ENCODE assay signal across 19 cellular contexts in the genomic region with DNA sequence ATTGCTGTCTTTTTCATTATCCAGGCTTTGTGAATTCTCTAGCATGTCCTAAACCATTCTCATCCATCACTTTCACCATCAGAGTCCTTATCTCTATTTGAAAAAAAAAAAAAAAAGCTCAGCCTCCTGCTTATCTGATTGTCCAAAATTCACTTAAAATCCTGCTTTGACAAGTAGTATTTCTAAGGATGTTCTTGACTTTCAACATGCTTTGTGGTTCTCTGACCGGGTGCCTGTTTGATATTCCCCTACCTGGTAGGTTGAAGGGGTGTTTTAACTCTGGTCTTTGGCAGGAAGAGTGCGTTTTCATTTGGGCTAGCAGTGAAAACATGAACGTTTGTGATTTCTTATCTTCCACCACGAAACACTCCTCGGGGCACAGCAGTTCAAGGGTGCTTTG. TPM values are rescaled to one million over a fixed set of nuclear protein-coding genes. Genes with fewer than 3 reads are reported as not detected.
DNase-seq lines count a peak whose midpoint lies in the region; ATAC-seq and TF ChIP-seq lines count a peak whose summit lies in the region.
"Had no signal": no experiment of that assay in that cellular context is flagged by ENCODE, and none has a peak within 500 bp of the region (broad histone marks: within the 10 kb centered on the region; RNA-seq: fewer than 3 reads in every experiment).

No MANE protein-coding gene starts in this region.

- no peaks in the 10 kb centered on the region for H3K9me2 ChIP-seq in Loucy (replicated peaks; ENCODE audit: low read depth, low read length)

- H3K27ac Mint-ChIP-seq in activated naive CD4-positive, alpha-beta T cell treated with anti-CD3 and anti-CD28 coated beads, Interleukin-2, amount 10 ng/mL, durations not matched to agents 7 days and 5 days = peak overlapping the region; percentile 77
- H3K27ac Mint-ChIP-seq in activated CD4-positive, alpha-beta memory T cell treated with anti-CD3 and anti-CD28 coated beads for 36 hours = peak overlapping the region; percentile 69
- H3K27ac Mint-ChIP-seq: B cell; CD4-positive, alpha-beta T cell had no signal

- no peak overlapping the region for H2AFZ ChIP-seq in Loucy (ENCODE audit: low read length)
- H2AFZ ChIP-seq in fibroblast of lung (ENCODE audit: low read length) = peak overlapping the region; percentile 6
- H2AFZ ChIP-seq: GM23248 had no signal

- H3K9me3 ChIP-seq in Loucy (ENCODE audit: insufficient read depth, low read depth, low read length) = no peaks in the 10 kb centered on the region
- no peaks in the 10 kb centered on the region for H3K9me3 ChIP-seq in fibroblast of lung (ENCODE audit: control insufficient read depth, insufficient read depth, low read depth, low read length)
- H3K9me3 ChIP-seq: Peyer's patch had no signal

- no peak overlapping the region for H3K27ac ChIP-seq in fibroblast of lung (ENCODE audit: insufficient read depth, low read length)
- H3K27ac ChIP-seq: GM23248, Peyer's patch had no signal

- H3K4me3 ChIP-seq in Loucy (ENCODE audit: low read length, poor library complexity, severe bottlenecking) (no peak overlapping the region), fibroblast of lung (replicated peaks in 1 of 4; ENCODE audit: control extremely low read depth in 1 of 4, insufficient read depth in 1 of 4, low read depth in 3 of 4, low read length in 4 of 4) (no peak overlapping the region)
- H3K4me3 ChIP-seq: GM23248, Peyer's patch had no signal

- no peaks in the 10 kb centered on the region for H3F3A ChIP-seq in Loucy (ENCODE audit: low read depth)

- no peaks in the 10 kb centered on the region for H3K36me3 ChIP-seq in Loucy (ENCODE audit: insufficient read depth, low read length)
- no peaks in the 10 kb centered on the region for H3K36me3 ChIP-seq in fibroblast of lung (ENCODE audit: control insufficient read depth, insufficient read depth, low read length)
- H3K36me3 ChIP-seq: Peyer's patch had no signal

- DNase-seq in activated naive CD4-positive, alpha-beta T cell treated with anti-CD3 and anti-CD28 coated beads, Interleukin-2, amount 10 ng/mL, durations not matched to agents 7 days and 5 days = no peak
- no peak for DNase-seq in activated naive CD4-positive, alpha-beta T cell (lab: John Stamatoyannopoulos, UW)
- DNase-seq in activated CD4-positive, alpha-beta memory T cell treated with anti-CD3 and anti-CD28 coated beads for 36 hours = no peak
- DNase-seq in fibroblast of lung (ENCODE audit: low read depth in 2 of 2) (no peak), GF-D8 (lab: John Stamatoyannopoulos, UW) (no peak)
- no peak for DNase-seq in NK-92 treated with Interleukin-12 subunit alpha and Interleukin-12 subunit beta, amount 100 ng/mL, for 24 hours (lab: John Stamatoyannopoulos, UW)
- DNase-seq: CD4-positive, alpha-beta T cell; DMS79; GM23248; NCI-H1092; NCI-H1694; NCI-H2107; NCI-H345; NCI-H69; Peyer's patch; SHP77 had no signal

- TF ChIP-seq CTCF in Loucy (conservative IDR thresholded peaks at IDR 0.05; ENCODE audit: low read length) = no peak
- TF ChIP-seq CTCF in fibroblast of lung (conservative IDR thresholded peaks at IDR 0.05 in 1 of 2, IDR thresholded peaks at IDR 0.05 in 1 of 2; ENCODE audit: low read depth in 1 of 2, low read length in 2 of 2) = no peak

- H3K9ac ChIP-seq in Loucy (ENCODE audit: low read depth, low read length, poor library complexity, severe bottlenecking) (no peak overlapping the region), fibroblast of lung (ENCODE audit: insufficient read depth, low read length) (no peak overlapping the region)
- H3K9ac ChIP-seq: GM23248 had no signal

- H3K27me3 Mint-ChIP-seq in activated naive CD4-positive, alpha-beta T cell treated with anti-CD3 and anti-CD28 coated beads, Interleukin-2, amount 10 ng/mL, durations not matched to agents 7 days and 5 days = peaks cover 5% of the 10 kb centered on the region
- no peaks in the 10 kb centered on the region for H3K27me3 Mint-ChIP-seq in activated CD4-positive, alpha-beta memory T cell treated with anti-CD3 and anti-CD28 coated beads for 36 hours
- H3K27me3 Mint-ChIP-seq: CD4-positive, alpha-beta T cell had no signal

- no peaks in the 10 kb centered on the region for H4K20me1 ChIP-seq in Loucy (ENCODE audit: insufficient read depth, low read length, poor library complexity, severe bottlenecking)
- no peaks in the 10 kb centered on the region for H4K20me1 ChIP-seq in fibroblast of lung (ENCODE audit: control insufficient read depth, extremely low read depth, insufficient read depth, low read length)

- peak overlapping the region; percentile 30 for H3K4me2 ChIP-seq in Loucy (ENCODE audit: low read depth, low read length, poor library complexity, severe bottlenecking)
- no peak overlapping the region for H3K4me2 ChIP-seq in fibroblast of lung (ENCODE audit: extremely low read depth, insufficient read depth, low read length)

- H3K4me1 ChIP-seq in Loucy (ENCODE audit: insufficient read depth, low read length, poor library complexity, severe bottlenecking) = no peaks in the 10 kb centered on the region
- no peaks in the 10 kb centered on the region for H3K4me1 ChIP-seq in fibroblast of lung (ENCODE audit: control insufficient read depth, extremely low read depth, insufficient read depth, low read length)
- H3K4me1 ChIP-seq: Peyer's patch had no signal

- POLR2A ChIA-PET in activated CD4-positive, alpha-beta memory T cell treated with anti-CD3 and anti-CD28 coated beads for 36 hours (lab: Charles Lee) = no interaction called here

- CTCF ChIA-PET in activated naive CD4-positive, alpha-beta T cell treated with anti-CD3 and anti-CD28 coated beads, Interleukin-2, amount 10 ng/mL, durations not matched to agents 7 days and 5 days (lab: Charles Lee) = interaction anchor here (1.4 to 3.2 kb wide), 5 partner anchors 10 to 137 kb away, joined by 5 to 12 read pairs (median 7); no protein-coding TSS in a partner anchor
- CTCF ChIA-PET in activated CD4-positive, alpha-beta memory T cell treated with anti-CD3 and anti-CD28 coated beads for 36 hours (lab: Charles Lee) = interaction anchor here (1.4 to 1.5 kb wide), 2 partner anchors 105 to 113 kb away, joined by 3 read pairs; no protein-coding TSS in a partner anchor

- H3K79me2 ChIP-seq in Loucy (ENCODE audit: insufficient read depth, low read length) (no peaks in the 10 kb centered on the region), fibroblast of lung (ENCODE audit: control insufficient read depth, insufficient read depth, low read length) (no peaks in the 10 kb centered on the region)

- no peaks in the 10 kb centered on the region for H3K36me3 Mint-ChIP-seq in activated naive CD4-positive, alpha-beta T cell treated with anti-CD3 and anti-CD28 coated beads, Interleukin-2, amount 10 ng/mL, durations not matched to agents 7 days and 5 days
- H3K36me3 Mint-ChIP-seq in activated CD4-positive, alpha-beta memory T cell treated with anti-CD3 and anti-CD28 coated beads for 36 hours = peaks cover 11% of the 10 kb centered on the region

- peaks cover 47% of the 10 kb centered on the region for H3K4me1 Mint-ChIP-seq in activated naive CD4-positive, alpha-beta T cell treated with anti-CD3 and anti-CD28 coated beads, Interleukin-2, amount 10 ng/mL, durations not matched to agents 7 days and 5 days
- peaks cover 53% of the 10 kb centered on the region for H3K4me1 Mint-ChIP-seq in activated CD4-positive, alpha-beta memory T cell treated with anti-CD3 and anti-CD28 coated beads for 36 hours (ENCODE audit: low read depth)

- no peaks in the 10 kb centered on the region for H3K27me3 ChIP-seq in Loucy (ENCODE audit: insufficient read depth, low read length, poor library complexity, severe bottlenecking)
- no peaks in the 10 kb centered on the region for H3K27me3 ChIP-seq in fibroblast of lung (ENCODE audit: control insufficient read depth, insufficient read depth, low read length)
- H3K27me3 ChIP-seq: Peyer's patch had no signal

- no peaks in the 10 kb centered on the region for H3K9me3 Mint-ChIP-seq in activated naive CD4-positive, alpha-beta T cell treated with anti-CD3 and anti-CD28 coated beads, Interleukin-2, amount 10 ng/mL, durations not matched to agents 7 days and 5 days
- H3K9me3 Mint-ChIP-seq in activated CD4-positive, alpha-beta memory T cell treated with anti-CD3 and anti-CD28 coated beads for 36 hours = no peaks in the 10 kb centered on the region
- H3K9me3 Mint-ChIP-seq: CD4-positive, alpha-beta T cell had no signal

- ATAC-seq in GM19463 (IDR thresholded peaks at IDR 0.05; ENCODE audit: unreplicated experiment) = no peak

- intact Hi-C loops in activated CD4-positive, alpha-beta memory T cell treated with anti-CD3 and anti-CD28 coated beads for 36 hours (cut with micrococcal nuclease) = loop anchor here (5.0 kb wide), 1 partner anchor 763 kb away; the partner anchor contains the start of gene TRPC3

- H3K4me3 Mint-ChIP-seq in activated naive CD4-positive, alpha-beta T cell treated with anti-CD3 and anti-CD28 coated beads, Interleukin-2, amount 10 ng/mL, durations not matched to agents 7 days and 5 days = no peak overlapping the region
- H3K4me3 Mint-ChIP-seq in activated CD4-positive, alpha-beta memory T cell treated with anti-CD3 and anti-CD28 coated beads for 36 hours = no peak overlapping the region
- H3K4me3 Mint-ChIP-seq: B cell; CD4-positive, alpha-beta T cell had no signal

RNA-seq across cellular contexts. Expression of gene BBS12, which starts 17.3 kb away (rescaled TPM):
- total RNA-seq in activated CD4-positive, alpha-beta memory T cell treated with anti-CD3 and anti-CD28 coated beads for 36 hours = 1 to 10 TPM; 3.7 to 4.3 TPM
- total RNA-seq in fibroblast of lung = 7.4 and 8.4 TPM in 2 replicates
- 1.5 and 3.6 TPM in 2 replicates for polyA plus RNA-seq in fibroblast of lung
- polyA plus RNA-seq in fibroblast of lung (2012) = 2.0 and 3.3 TPM in 2 replicates
- 1.1 TPM in 1 of 2 replicates, not detected in the other for polyA minus RNA-seq in fibroblast of lung (ENCODE audit: low replicate concordance)
